ENCODE assay signal across 11 cellular contexts in genomic region chr3:99896482-99896881, GRCh38.
DNase-seq lines count a peak whose midpoint lies in the region; ATAC-seq, FAIRE-seq and TF ChIP-seq lines count a peak whose summit lies in the region.
"Had no signal": no experiment of that assay in that cellular context is flagged by ENCODE, and none has a peak within 500 bp of the region (broad histone marks: within the 10 kb centered on the region; RNA-seq: fewer than 3 reads in every experiment).

No MANE protein-coding gene starts in this region.

- BruUV-seq in endothelial cell of umbilical vein (replicated peaks; lab: Mats Ljungman, UMichigan): TSS peak; percentile 83
- BruUV-seq in OCI-LY7 (replicated peaks; lab: Mats Ljungman, UMichigan): no TSS peak

- DNase-seq in activated naive CD4-positive, alpha-beta T cell treated with anti-CD3 and anti-CD28 coated beads for 36 hours: no peak
- DNase-seq in NCI-H2081 treated with DMSO at 0.1 percent for 48 hours (lab: John Stamatoyannopoulos, UW) (peak; percentile 34), endothelial cell of umbilical vein (ENCODE audit: low read depth, low spot score) (no peak), spleen (no peak), ACHN (no peak), mucosa of descending colon (no peak), OCI-LY7 (ENCODE audit: low spot score) (no peak)
- DNase-seq: activated effector memory CD4-positive, alpha-beta T cell treated with Interleukin-2 at 50 U/mL for 16 hours; sigmoid colon had no signal

- H4K20me1 ChIP-seq in endothelial cell of umbilical vein (replicated peaks; ENCODE audit: control insufficient read depth, extremely low read depth, insufficient read depth, low read length) (no peaks in the 10 kb centered on the region), OCI-LY7 (ENCODE audit: insufficient read depth, low read length) (no peaks in the 10 kb centered on the region)

- H3K27ac Mint-ChIP-seq in activated naive CD4-positive, alpha-beta T cell treated with anti-CD3 and anti-CD28 coated beads, Interleukin-2, amount 50 U/mL, for 24 hours: peak overlapping the region; percentile 68
- H3K27ac Mint-ChIP-seq in activated naive CD4-positive, alpha-beta T cell treated with anti-CD3 and anti-CD28 coated beads for 36 hours: no peak overlapping the region

- 58 to 62% (median 60%) methylated on average over 3 of the region's 3 CpGs for WGBS in spleen, 5 donors

- H3K4me1 Mint-ChIP-seq in activated naive CD4-positive, alpha-beta T cell treated with anti-CD3 and anti-CD28 coated beads, Interleukin-2, amount 50 U/mL, for 24 hours: peaks cover 19% of the 10 kb centered on the region
- peaks cover 17% of the 10 kb centered on the region for H3K4me1 Mint-ChIP-seq in activated naive CD4-positive, alpha-beta T cell treated with anti-CD3 and anti-CD28 coated beads for 36 hours (ENCODE audit: low read depth)

- H3K79me2 ChIP-seq in endothelial cell of umbilical vein (ENCODE audit: control insufficient read depth, insufficient read depth, low read length) (peaks cover 5% of the 10 kb centered on the region), OCI-LY7 (ENCODE audit: insufficient read depth, low read depth, low read length) (no peaks in the 10 kb centered on the region)

- peaks cover 14% of the 10 kb centered on the region for H3K36me3 Mint-ChIP-seq in activated naive CD4-positive, alpha-beta T cell treated with anti-CD3 and anti-CD28 coated beads, Interleukin-2, amount 50 U/mL, for 24 hours
- peaks cover 8% of the 10 kb centered on the region for H3K36me3 Mint-ChIP-seq in activated naive CD4-positive, alpha-beta T cell treated with anti-CD3 and anti-CD28 coated beads for 36 hours (ENCODE audit: low read depth)

- ATAC-seq in mucosa of descending colon: no peak

- H3K4me3 ChIP-seq in endothelial cell of umbilical vein (replicated peaks in 1 of 3; ENCODE audit: insufficient read depth in 1 of 3, low read depth in 1 of 3, low read length in 3 of 3) (peak overlapping the region in 1 of 3 experiments; percentile 9), spleen (no peak overlapping the region), mucosa of descending colon (no peak overlapping the region), OCI-LY7 (ENCODE audit: low read depth, low read length, poor library complexity, severe bottlenecking) (no peak overlapping the region)
- H3K4me3 ChIP-seq: sigmoid colon had no signal

- H3K9me3 ChIP-seq in endothelial cell of umbilical vein (replicated peaks; ENCODE audit: control insufficient read depth, insufficient read depth, low read length) (no peaks in the 10 kb centered on the region), spleen (no peaks in the 10 kb centered on the region), mucosa of descending colon (no peaks in the 10 kb centered on the region), OCI-LY7 (ENCODE audit: low read length) (no peaks in the 10 kb centered on the region)
- H3K9me3 ChIP-seq: sigmoid colon had no signal

- H3K27ac ChIP-seq in endothelial cell of umbilical vein (ENCODE audit: insufficient read depth, low read depth, low read length): peak overlapping the region; percentile 92
- H3K27ac ChIP-seq in spleen: peak overlapping the region in 5 of 8 donors; percentile 16 to 74 (median 64)
- H3K27ac ChIP-seq in OCI-LY7 (ENCODE audit: low read depth, low read length, poor library complexity, severe bottlenecking): no peak overlapping the region

- dilution Hi-C loops in endothelial cell of umbilical vein (cut with MboI; ENCODE audit: extremely low pct_ligation_motif_present, low sequenced_read_pairs): no loop called here

- no peaks in the 10 kb centered on the region for H3K9me3 Mint-ChIP-seq in activated naive CD4-positive, alpha-beta T cell treated with anti-CD3 and anti-CD28 coated beads, Interleukin-2, amount 50 U/mL, for 24 hours
- H3K9me3 Mint-ChIP-seq in activated naive CD4-positive, alpha-beta T cell treated with anti-CD3 and anti-CD28 coated beads for 36 hours: no peaks in the 10 kb centered on the region

- H3K36me3 ChIP-seq in endothelial cell of umbilical vein (ENCODE audit: control insufficient read depth in 2 of 2, extremely low read depth in 1 of 2, insufficient read depth in 2 of 2, low read length in 2 of 2) (no peaks in the 10 kb centered on the region), spleen (no peaks in the 10 kb centered on the region), mucosa of descending colon (ENCODE audit: low read depth) (no peaks in the 10 kb centered on the region), OCI-LY7 (ENCODE audit: insufficient read depth, low read length) (no peaks in the 10 kb centered on the region)
- H3K36me3 ChIP-seq: sigmoid colon had no signal

- TF ChIP-seq POLR2A in endothelial cell of umbilical vein (IDR thresholded peaks at IDR 0.05; ENCODE audit: low read depth, low read length) (no peak), spleen (IDR thresholded peaks at IDR 0.05) (no peak)

- H3K4me2 ChIP-seq in endothelial cell of umbilical vein (ENCODE audit: insufficient read depth, low read length) (peak overlapping the region; percentile 64), OCI-LY7 (ENCODE audit: low read length) (no peak overlapping the region)

- intact Hi-C loops in activated naive CD4-positive, alpha-beta T cell treated with anti-CD3 and anti-CD28 coated beads for 36 hours (cut with micrococcal nuclease): no loop called here
- intact Hi-C loops in endothelial cell of umbilical vein (cut with micrococcal nuclease): loop anchor here (1.0 kb wide), 1 partner anchor 145 kb away; no protein-coding TSS in a partner anchor
- intact Hi-C loops in spleen (cut with DNase I; ENCODE audit: low total_unique reads): no loop called here
- intact Hi-C loops in mucosa of descending colon (cut with DNase I, micrococcal nuclease): no loop called here
- intact Hi-C loops in OCI-LY7 (cut with micrococcal nuclease; ENCODE audit: unreplicated experiment): no loop called here

- no peaks in the 10 kb centered on the region for H3K9me1 ChIP-seq in endothelial cell of umbilical vein (replicated peaks; ENCODE audit: control insufficient read depth, extremely low read depth, insufficient read depth, low read length)

- no peak overlapping the region for H3K4me3 Mint-ChIP-seq in activated naive CD4-positive, alpha-beta T cell treated with anti-CD3 and anti-CD28 coated beads, Interleukin-2, amount 50 U/mL, for 24 hours
- no peak overlapping the region for H3K4me3 Mint-ChIP-seq in activated naive CD4-positive, alpha-beta T cell treated with anti-CD3 and anti-CD28 coated beads for 36 hours

- no peak for FAIRE-seq in endothelial cell of umbilical vein (lab: Jason Lieb, UNC)
- FAIRE-seq: colon had no signal

- POLR2A ChIA-PET in endothelial cell of umbilical vein (lab: Charles Lee): no interaction called here
- POLR2A ChIA-PET in OCI-LY7 (lab: Charles Lee): no interaction called here

- H3K27me3 ChIP-seq in endothelial cell of umbilical vein (ENCODE audit: control insufficient read depth in 2 of 2, insufficient read depth in 2 of 2, low read length in 2 of 2) (no peaks in the 10 kb centered on the region), spleen (replicated peaks in 1 of 7) (no peaks in the 10 kb centered on the region)
- H3K27me3 ChIP-seq: sigmoid colon had no signal

- in situ Hi-C loops in ACHN (cut with HindIII; ENCODE audit: low pct_ligation_motif_present, low pct_unique_long_range_greater_than_20kb, low sequenced_read_pairs): no loop called here

- H2AFZ ChIP-seq in endothelial cell of umbilical vein (ENCODE audit: low read depth, low read length): peak overlapping the region; percentile 18
- no peak overlapping the region for H2AFZ ChIP-seq in OCI-LY7 (ENCODE audit: low read length)

- peak overlapping the region; percentile 71 for H3K9ac ChIP-seq in endothelial cell of umbilical vein (replicated peaks; ENCODE audit: extremely low read depth, insufficient read depth, low read length)

- no peaks in the 10 kb centered on the region for H3K27me3 Mint-ChIP-seq in activated naive CD4-positive, alpha-beta T cell treated with anti-CD3 and anti-CD28 coated beads, Interleukin-2, amount 50 U/mL, for 24 hours
- H3K27me3 Mint-ChIP-seq in activated naive CD4-positive, alpha-beta T cell treated with anti-CD3 and anti-CD28 coated beads for 36 hours (ENCODE audit: low read depth): no peaks in the 10 kb centered on the region

- TF ChIP-seq CTCF in endothelial cell of umbilical vein (IDR thresholded peaks at IDR 0.05; ENCODE audit: extremely low read depth in 1 of 2, insufficient read depth in 1 of 2, low read depth in 1 of 2, low read length in 2 of 2): no peak
- TF ChIP-seq CTCF in spleen (IDR thresholded peaks at IDR 0.05 in 8 of 11, conservative IDR thresholded peaks at IDR 0.05 in 3 of 11): no peak
- no peak for TF ChIP-seq CTCF in mucosa of descending colon (IDR thresholded peaks at IDR 0.05)
- TF ChIP-seq CTCF in OCI-LY7 (conservative IDR thresholded peaks at IDR 0.05; ENCODE audit: low read length): no peak

- H3K4me1 ChIP-seq in endothelial cell of umbilical vein (ENCODE audit: control insufficient read depth, extremely low read depth, insufficient read depth, low read length): peaks cover 28% of the 10 kb centered on the region
- peaks cover 0 to 35% (median 21%) of the 10 kb centered on the region in 6 donors for H3K4me1 ChIP-seq in spleen
- no peaks in the 10 kb centered on the region for H3K4me1 ChIP-seq in mucosa of descending colon (ENCODE audit: low read depth)
- H3K4me1 ChIP-seq in OCI-LY7 (ENCODE audit: insufficient read depth, low read length, poor library complexity, severe bottlenecking): no peaks in the 10 kb centered on the region

- CTCF ChIA-PET in activated naive CD4-positive, alpha-beta T cell treated with anti-CD3 and anti-CD28 coated beads for 36 hours (lab: Charles Lee): no interaction called here
- CTCF ChIA-PET in endothelial cell of umbilical vein (lab: Charles Lee): interaction anchor here (2.9 kb wide), 1 partner anchor 53 kb away, joined by 10 read pairs; no protein-coding TSS in a partner anchor
- CTCF ChIA-PET in OCI-LY7 (lab: Charles Lee; ENCODE audit: unreplicated experiment): no interaction called here

- H3K9me2 ChIP-seq in OCI-LY7 (ENCODE audit: insufficient read depth, low read length): no peaks in the 10 kb centered on the region

TF ChIP-seq in endothelial cell of umbilical vein, 7 proteins besides CTCF, POLR2A, EP300 and RAD21:
- TF ChIP-seq FOS (IDR thresholded peaks at IDR 0.05; ENCODE audit: borderline replicate concordance, insufficient read depth, low read length): no peak
